Comparison of ENCODE assay signal across 1 cellular context in genomic region chr10:124387078-124387874, GRCh38.
TF ChIP-seq lines count a peak whose summit lies in the region.

No MANE protein-coding gene starts in this region.

TF ChIP-seq in WTC11, 78 proteins besides CTCF, POLR2A, EP300 and RAD21 (continued from another document):
- TF ChIP-seq, protein P1, sequence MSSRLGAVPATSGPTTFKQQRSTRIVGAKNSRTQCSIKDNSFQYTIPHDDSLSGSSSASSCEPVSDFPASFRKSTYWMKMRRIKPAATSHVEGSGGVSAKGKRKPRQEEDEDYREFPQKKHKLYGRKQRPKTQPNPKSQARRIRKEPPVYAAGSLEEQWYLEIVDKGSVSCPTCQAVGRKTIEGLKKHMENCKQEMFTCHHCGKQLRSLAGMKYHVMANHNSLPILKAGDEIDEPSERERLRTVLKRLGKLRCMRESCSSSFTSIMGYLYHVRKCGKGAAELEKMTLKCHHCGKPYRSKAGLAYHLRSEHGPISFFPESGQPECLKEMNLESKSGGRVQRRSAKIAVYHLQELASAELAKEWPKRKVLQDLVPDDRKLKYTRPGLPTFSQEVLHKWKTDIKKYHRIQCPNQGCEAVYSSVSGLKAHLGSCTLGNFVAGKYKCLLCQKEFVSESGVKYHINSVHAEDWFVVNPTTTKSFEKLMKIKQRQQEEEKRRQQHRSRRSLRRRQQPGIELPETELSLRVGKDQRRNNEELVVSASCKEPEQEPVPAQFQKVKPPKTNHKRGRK (CRISPR knock-in tag; IDR thresholded peaks at IDR 0.05; ENCODE audit: borderline replicate concordance): no peak
- TF ChIP-seq ATF3 (CRISPR knock-in tag; conservative IDR thresholded peaks at IDR 0.05) (no peak), JUN (CRISPR knock-in tag; IDR thresholded peaks at IDR 0.05) (no peak), AR (CRISPR knock-in tag; IDR thresholded peaks at IDR 0.05) (no peak)
- TF ChIP-seq, protein P2, sequence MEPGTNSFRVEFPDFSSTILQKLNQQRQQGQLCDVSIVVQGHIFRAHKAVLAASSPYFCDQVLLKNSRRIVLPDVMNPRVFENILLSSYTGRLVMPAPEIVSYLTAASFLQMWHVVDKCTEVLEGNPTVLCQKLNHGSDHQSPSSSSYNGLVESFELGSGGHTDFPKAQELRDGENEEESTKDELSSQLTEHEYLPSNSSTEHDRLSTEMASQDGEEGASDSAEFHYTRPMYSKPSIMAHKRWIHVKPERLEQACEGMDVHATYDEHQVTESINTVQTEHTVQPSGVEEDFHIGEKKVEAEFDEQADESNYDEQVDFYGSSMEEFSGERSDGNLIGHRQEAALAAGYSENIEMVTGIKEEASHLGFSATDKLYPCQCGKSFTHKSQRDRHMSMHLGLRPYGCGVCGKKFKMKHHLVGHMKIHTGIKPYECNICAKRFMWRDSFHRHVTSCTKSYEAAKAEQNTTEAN (CRISPR knock-in tag; IDR thresholded peaks at IDR 0.05): no peak
